ENCODE assay signal across 14 cellular contexts in the genomic region with DNA sequence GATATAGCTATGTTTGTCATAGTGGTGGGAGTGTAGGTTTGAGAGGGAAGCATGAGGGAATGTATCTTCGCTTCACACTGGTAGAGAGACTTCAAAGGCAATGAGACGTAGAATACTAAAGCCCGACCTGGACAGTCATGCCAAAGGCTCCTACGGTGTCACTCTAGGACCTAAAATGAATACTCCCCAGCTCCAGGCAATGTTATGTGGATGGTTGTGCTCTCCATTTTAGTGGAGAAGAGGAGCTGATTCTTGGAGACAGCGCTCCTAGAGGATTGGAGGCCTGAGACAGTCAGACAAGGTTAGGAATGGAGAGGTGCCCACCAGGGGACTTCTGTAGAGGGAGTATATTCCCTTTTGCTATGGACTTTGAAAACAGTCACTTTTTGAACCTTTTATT.
DNase-seq lines count a peak whose midpoint lies in the region; ATAC-seq and TF ChIP-seq lines count a peak whose summit lies in the region.
"Had no signal": no experiment of that assay in that cellular context is flagged by ENCODE, and none has a peak within 500 bp of the region (broad histone marks: within the 10 kb centered on the region; RNA-seq: fewer than 3 reads in every experiment).

No MANE protein-coding gene starts in this region.

- H3K9ac ChIP-seq in DND-41 (ENCODE audit: low read depth, low read length) (no peak overlapping the region), trophoblast cell (ENCODE audit: low read length) (no peak overlapping the region)
- H3K9ac ChIP-seq: GM23248 had no signal

- no peak overlapping the region for H4K8ac ChIP-seq in trophoblast cell (ENCODE audit: low read depth, low read length)

- H4K12ac ChIP-seq in trophoblast cell (ENCODE audit: low read depth, low read length) = no peak overlapping the region

- POLR2A ChIA-PET in activated CD4-positive, alpha-beta T cell treated with anti-CD3 and anti-CD28 coated beads, Interleukin-2, amount 10 ng/mL, durations not matched to agents 7 days and 5 days (lab: Charles Lee) = no interaction called here

- intact Hi-C loops in uterus (cut with DNase I; ENCODE audit: low total_unique reads) = no loop called here

- no peak overlapping the region for H3K4me3 Mint-ChIP-seq in activated CD4-positive, alpha-beta T cell treated with anti-CD3 and anti-CD28 coated beads, Interleukin-2, amount 10 ng/mL, durations not matched to agents 7 days and 5 days
- H3K4me3 Mint-ChIP-seq: CD8-positive, alpha-beta memory T cell had no signal

- H3K79me1 ChIP-seq in trophoblast cell (ENCODE audit: low read length) = no peaks in the 10 kb centered on the region

- H3K4me1 ChIP-seq in DND-41 (ENCODE audit: insufficient read depth, low read length) (no peaks in the 10 kb centered on the region), RWPE2 (ENCODE audit: insufficient read depth, poor library complexity, severe bottlenecking) (no peaks in the 10 kb centered on the region), trophoblast cell (ENCODE audit: control insufficient read depth in 1 of 2, insufficient read depth in 2 of 2, low read length in 2 of 2) (no peaks in the 10 kb centered on the region), uterus (no peaks in the 10 kb centered on the region)
- H3K4me1 ChIP-seq: A549, BE2C had no signal

- CTCF ChIA-PET in activated CD4-positive, alpha-beta T cell treated with anti-CD3 and anti-CD28 coated beads, Interleukin-2, amount 10 ng/mL, durations not matched to agents 7 days and 5 days (lab: Charles Lee) = no interaction called here

- H4K91ac ChIP-seq in trophoblast cell (ENCODE audit: low read depth, low read length) = no peak overlapping the region

- no peaks in the 10 kb centered on the region for H3K9me3 Mint-ChIP-seq in activated CD4-positive, alpha-beta T cell treated with anti-CD3 and anti-CD28 coated beads, Interleukin-2, amount 10 ng/mL, durations not matched to agents 7 days and 5 days

- peaks cover 3% of the 10 kb centered on the region for H3K27me3 Mint-ChIP-seq in activated CD4-positive, alpha-beta T cell treated with anti-CD3 and anti-CD28 coated beads, Interleukin-2, amount 10 ng/mL, durations not matched to agents 7 days and 5 days

- no peaks in the 10 kb centered on the region for H3K4me1 Mint-ChIP-seq in activated CD4-positive, alpha-beta T cell treated with anti-CD3 and anti-CD28 coated beads, Interleukin-2, amount 10 ng/mL, durations not matched to agents 7 days and 5 days
- H3K4me1 Mint-ChIP-seq: CD8-positive, alpha-beta memory T cell had no signal

- no peak overlapping the region for H3K23ac ChIP-seq in trophoblast cell (ENCODE audit: low read length)

- DNase-seq in DND-41 (no peak), RWPE2 (ENCODE audit: low spot score) (no peak), ecto neural progenitor cell (ENCODE audit: low spot score) (peak; percentile 11), trophoblast cell (peak; percentile 56 to 68), substantia nigra (lab: John Stamatoyannopoulos, UW) (no peak), uterus (no peak)
- DNase-seq in activated CD4-positive, alpha-beta T cell treated with anti-CD3 and anti-CD28 coated beads, Interleukin-2, amount 10 ng/mL, durations not matched to agents 7 days and 5 days = no peak
- DNase-seq: BE2C; CD8-positive, alpha-beta memory T cell; DMS 273 treated with DMSO at 0.1 percent for 48 hours; EL; GM23248 had no signal

- ATAC-seq in DND-41 (ENCODE audit: insufficient read depth, low read depth) (no peak), RWPE2 (ENCODE audit: low read depth) (no peak)
- ATAC-seq: A549, HCT116 had no signal

- TF ChIP-seq POLR2A in uterus (IDR thresholded peaks at IDR 0.05) = no peak

- no peak overlapping the region for H2BK12ac ChIP-seq in trophoblast cell (ENCODE audit: low read length)

- no peak overlapping the region for H2BK5ac ChIP-seq in trophoblast cell (ENCODE audit: low read depth, low read length, poor library complexity)

- H3K36me3 ChIP-seq in DND-41 (ENCODE audit: insufficient read depth, low read length) = no peaks in the 10 kb centered on the region
- H3K36me3 ChIP-seq in RWPE2 (ENCODE audit: low read depth) = no peaks in the 10 kb centered on the region
- no peaks in the 10 kb centered on the region for H3K36me3 ChIP-seq in trophoblast cell (ENCODE audit: control insufficient read depth in 1 of 2, insufficient read depth in 2 of 2, low read length in 2 of 2)
- H3K36me3 ChIP-seq in uterus = no peaks in the 10 kb centered on the region
- H3K36me3 ChIP-seq: BE2C had no signal

- no peak overlapping the region for H2BK120ac ChIP-seq in trophoblast cell (ENCODE audit: insufficient read depth, low read length, poor library complexity)

- no peak overlapping the region for H3K4me2 ChIP-seq in DND-41 (ENCODE audit: insufficient read depth, low read length)
- no peak overlapping the region for H3K4me2 ChIP-seq in trophoblast cell (ENCODE audit: low read length)
- H3K4me2 ChIP-seq: A549 had no signal

- H3K79me2 ChIP-seq in DND-41 (ENCODE audit: insufficient read depth, low read length) = no peaks in the 10 kb centered on the region
- no peaks in the 10 kb centered on the region for H3K79me2 ChIP-seq in trophoblast cell (ENCODE audit: control insufficient read depth, insufficient read depth, low read length, poor library complexity)

- H3K14ac ChIP-seq in trophoblast cell (ENCODE audit: low read length) = no peak overlapping the region

- no peaks in the 10 kb centered on the region for H4K20me1 ChIP-seq in DND-41 (ENCODE audit: insufficient read depth, low read length)

- no peaks in the 10 kb centered on the region for H3K36me3 Mint-ChIP-seq in activated CD4-positive, alpha-beta T cell treated with anti-CD3 and anti-CD28 coated beads, Interleukin-2, amount 10 ng/mL, durations not matched to agents 7 days and 5 days (ENCODE audit: low read depth)
- H3K36me3 Mint-ChIP-seq: CD8-positive, alpha-beta memory T cell had no signal

- no peak overlapping the region for H3K27ac Mint-ChIP-seq in activated CD4-positive, alpha-beta T cell treated with anti-CD3 and anti-CD28 coated beads, Interleukin-2, amount 10 ng/mL, durations not matched to agents 7 days and 5 days
- H3K27ac Mint-ChIP-seq: CD8-positive, alpha-beta memory T cell had no signal

- H3K27ac ChIP-seq in DND-41 (ENCODE audit: low read length) (no peak overlapping the region), RWPE2 (ENCODE audit: poor library complexity, severe bottlenecking) (no peak overlapping the region), trophoblast cell (ENCODE audit: low read depth, low read length) (no peak overlapping the region), substantia nigra (ENCODE audit: low read depth, low read length, poor library complexity, severe bottlenecking) (no peak overlapping the region), uterus (no peak overlapping the region)
- H3K27ac ChIP-seq: A549, GM23248 had no signal

- TF ChIP-seq CTCF in DND-41 (IDR thresholded peaks at IDR 0.05; ENCODE audit: borderline replicate concordance, extremely low read depth, low read length, poor library complexity, severe bottlenecking) (peak; percentile 17), RWPE2 (IDR thresholded peaks at IDR 0.05; ENCODE audit: poor library complexity, severe bottlenecking) (peak; percentile 6), uterus (IDR thresholded peaks at IDR 0.05) (no peak)

- no peak overlapping the region for H3K18ac ChIP-seq in trophoblast cell (ENCODE audit: low read length)

- no peaks in the 10 kb centered on the region for H3K9me3 ChIP-seq in DND-41 (ENCODE audit: insufficient read depth, low read length, severe bottlenecking)
- H3K9me3 ChIP-seq in RWPE2 (ENCODE audit: severe bottlenecking) = no peaks in the 10 kb centered on the region
- H3K9me3 ChIP-seq in trophoblast cell (ENCODE audit: insufficient read depth, low read depth, low read length) = no peaks in the 10 kb centered on the region
- no peaks in the 10 kb centered on the region for H3K9me3 ChIP-seq in uterus
- H3K9me3 ChIP-seq: A549, BE2C had no signal

- no peak overlapping the region for H3K4me3 ChIP-seq in DND-41 (ENCODE audit: low read depth in 1 of 2, low read length in 2 of 2)
- no peak overlapping the region for H3K4me3 ChIP-seq in RWPE2 (ENCODE audit: severe bottlenecking)
- no peak overlapping the region for H3K4me3 ChIP-seq in trophoblast cell (ENCODE audit: low read depth, low read length)
- H3K4me3 ChIP-seq in uterus = no peak overlapping the region
- H3K4me3 ChIP-seq: A549, GM23248 had no signal

- no peak overlapping the region for H2AFZ ChIP-seq in DND-41 (ENCODE audit: low read depth, low read length)
- no peak overlapping the region for H2AFZ ChIP-seq in trophoblast cell (ENCODE audit: insufficient read depth, low read length, poor library complexity)
- H2AFZ ChIP-seq: GM23248 had no signal

- H3K27me3 ChIP-seq in DND-41 (ENCODE audit: insufficient read depth, low read length, poor library complexity) (peaks cover 2% of the 10 kb centered on the region), RWPE2 (ENCODE audit: insufficient read depth, poor library complexity, severe bottlenecking) (peaks cover 21% of the 10 kb centered on the region), trophoblast cell (ENCODE audit: insufficient read depth, low read length) (no peaks in the 10 kb centered on the region), uterus (no peaks in the 10 kb centered on the region)
- H3K27me3 ChIP-seq: BE2C had no signal

- H3K4ac ChIP-seq in trophoblast cell (ENCODE audit: low read depth, low read length) = no peak overlapping the region

- WGBS in trophoblast cell (ENCODE audit: extremely low coverage, insufficient coverage, insufficient read length) = no CpG with 5 or more reads among the region's 5 CpGs

- H2AK5ac ChIP-seq in trophoblast cell (ENCODE audit: low read length) = no peak overlapping the region

Comparison
In these comparisons a context has a peak if more than half of its experiments do, and no peak if none do; other contexts are left out.
1. DNase-seq: peak in ecto neural progenitor cell (single experiment) and trophoblast cell (2 of 2); none in DND-41 (single experiment), RWPE2 (single experiment), activated CD4-positive, alpha-beta T cell treated with anti-CD3 and anti-CD28 coated beads, Interleukin-2, amount 10 ng/mL, durations not matched to agents 7 days and 5 days (single experiment), substantia nigra (0 of 49) and uterus (0 of 2).
2. CTCF ChIP-seq: peak in DND-41 (single experiment) and RWPE2 (single experiment); none in uterus (0 of 4).